In genomic region chr19:7099597-7099921, GRCh38 we compare ENCODE assay signal across 1 cellular context.
TF ChIP-seq lines count a peak whose summit lies in the region.

No MANE protein-coding gene starts in this region.

TF ChIP-seq in HCT116, 20 proteins besides CTCF, POLR2A, EP300 and RAD21 (continued from another document):
- TF ChIP-seq CEBPB (IDR thresholded peaks at IDR 0.05; ENCODE audit: low read depth) (no peak), ATF3 (IDR thresholded peaks at IDR 0.05) (no peak)
